In genomic region chr19:55644842-55645511, GRCh38 we compare ENCODE assay signal across 8 cellular contexts. TPM values are rescaled to one million over a fixed set of nuclear protein-coding genes. Genes with fewer than 3 reads are reported as not detected.
DNase-seq lines count a peak whose midpoint lies in the region; ATAC-seq, FAIRE-seq and TF ChIP-seq lines count a peak whose summit lies in the region.

No MANE protein-coding gene starts in this region.

- no peak for FAIRE-seq in frontal cortex (lab: Jason Lieb, UNC)

- TSS peak; percentile 50 for BruUV-seq in mammary epithelial cell (replicated peaks; lab: Mats Ljungman, UMichigan)

- H3K4me2 ChIP-seq in Karpas-422 (ENCODE audit: low read depth, low read length, poor library complexity, severe bottlenecking) (peak overlapping the region; percentile 93), mammary epithelial cell (ENCODE audit: insufficient read depth, low read depth, low read length) (peak overlapping the region; percentile 76)

- H3K9me3 ChIP-seq in Karpas-422 (ENCODE audit: low read length), result no peaks in the 10 kb centered on the region
- H3K9me3 ChIP-seq in mammary epithelial cell (replicated peaks; ENCODE audit: insufficient read depth, low read length), result no peaks in the 10 kb centered on the region

- H3K27me3 Mint-ChIP-seq in natural killer cell treated with Interleukin-12 subunit alpha and Interleukin-12 subunit beta and Interleukin-15 and Interleukin-18, amount 100 ng/mL, for 72 hours, result peaks cover 0 to 3% of the 10 kb centered on the region in 2 donors

- H3K4me1 Mint-ChIP-seq in natural killer cell treated with Interleukin-12 subunit alpha and Interleukin-12 subunit beta and Interleukin-15 and Interleukin-18, amount 100 ng/mL, for 72 hours (ENCODE audit: low read depth in 2 of 2), result peaks cover 36 to 48% of the 10 kb centered on the region in 2 donors

- H3K4me1 ChIP-seq in Karpas-422 (ENCODE audit: low read length), result peaks cover 65% of the 10 kb centered on the region
- H3K4me1 ChIP-seq in mammary epithelial cell (ENCODE audit: insufficient read depth, low read length), result peaks cover 51% of the 10 kb centered on the region

- H4K20me1 ChIP-seq in Karpas-422 (ENCODE audit: insufficient read depth, low read depth, low read length), result no peaks in the 10 kb centered on the region; the same call in 1 of the 2 replicates
- H4K20me1 ChIP-seq in mammary epithelial cell (ENCODE audit: insufficient read depth, low read length), result no peaks in the 10 kb centered on the region

- 51% methylated on average over 21 of the region's 28 CpGs for WGBS in mammary epithelial cell (ENCODE audit: low coverage, missing lambda C conversion rate)

- no peak overlapping the region for H3K27ac Mint-ChIP-seq in natural killer cell treated with Interleukin-12 subunit alpha and Interleukin-12 subunit beta and Interleukin-15 and Interleukin-18, amount 100 ng/mL, for 72 hours

- H3K4me3 Mint-ChIP-seq in natural killer cell treated with Interleukin-12 subunit alpha and Interleukin-12 subunit beta and Interleukin-15 and Interleukin-18, amount 100 ng/mL, for 72 hours, result peak overlapping the region; percentile 89

- no peak for ATAC-seq in natural killer cell treated with Interleukin-12 subunit alpha and Interleukin-12 subunit beta and Interleukin-15 and Interleukin-18, amount 100 ng/mL, for 72 hours

- intact Hi-C loops in mammary epithelial cell (cut with micrococcal nuclease), result no loop called here

- peak overlapping the region; percentile 99 for H3K9ac ChIP-seq in Karpas-422 (ENCODE audit: low read length)
- peak overlapping the region; percentile 83 for H3K9ac ChIP-seq in mammary epithelial cell (ENCODE audit: insufficient read depth, low read length)

- in situ Hi-C loops in mammary epithelial cell (cut with MboI; ENCODE audit: low sequenced_read_pairs in 2 of 2), result loop anchor here in 1 of 2 donors (25.0 kb wide), 1 partner anchor 508 kb away; the partner anchor contains the start of gene TNNT1

- peak; percentile 56 for DNase-seq in DMS79 (lab: John Stamatoyannopoulos, UW)
- DNase-seq in Karpas-422, result peak; percentile 83
- no peak for DNase-seq in mammary epithelial cell
- DNase-seq in natural killer cell treated with Interleukin-12 subunit alpha and Interleukin-12 subunit beta and Interleukin-15 and Interleukin-18, amount 100 ng/mL, for 72 hours (ENCODE audit: low spot score), result peak; percentile 51
- no peak for DNase-seq in frontal cortex (ENCODE audit: low spot score in 2 of 2)
- DNase-seq in amygdala (lab: John Stamatoyannopoulos, UW), result no peak
- DNase-seq in stimulated activated naive CD4-positive, alpha-beta T cell (lab: John Stamatoyannopoulos, UW), result no peak
- DNase-seq in ureter (ENCODE audit: low spot score), result no peak

- dilution Hi-C loops in mammary epithelial cell (cut with HindIII; ENCODE audit: low sequenced_read_pairs), result loop anchor here (10.0 kb wide), 1 partner anchor 490 kb away; the partner anchor contains the start of gene TNNI3

- H3K79me2 ChIP-seq in Karpas-422 (ENCODE audit: low read length) (peaks cover 61% of the 10 kb centered on the region), mammary epithelial cell (ENCODE audit: insufficient read depth, low read length) (peaks cover 49% of the 10 kb centered on the region)

- H3K36me3 Mint-ChIP-seq in natural killer cell treated with Interleukin-12 subunit alpha and Interleukin-12 subunit beta and Interleukin-15 and Interleukin-18, amount 100 ng/mL, for 72 hours, result no peaks in the 10 kb centered on the region

- no peak for TF ChIP-seq CTCF in mammary epithelial cell (conservative IDR thresholded peaks at IDR 0.05 in 1 of 2, IDR thresholded peaks at IDR 0.05 in 1 of 2; ENCODE audit: extremely low read depth in 1 of 2, insufficient read depth in 1 of 2, low read depth in 1 of 2, low read length in 2 of 2)

- H2AFZ ChIP-seq in Karpas-422 (ENCODE audit: low read length), result no peak overlapping the region
- no peak overlapping the region for H2AFZ ChIP-seq in mammary epithelial cell (ENCODE audit: low read depth, low read length)

- peak overlapping the region; percentile 95 for H3K4me3 ChIP-seq in Karpas-422 (ENCODE audit: low read length)
- peak overlapping the region in 2 of 3 experiments; percentile 81 to 86 for H3K4me3 ChIP-seq in mammary epithelial cell (replicated peaks in 1 of 3; ENCODE audit: insufficient read depth in 1 of 3, low read depth in 2 of 3, low read length in 3 of 3)

- H3K9me2 ChIP-seq in Karpas-422 (replicated peaks; ENCODE audit: insufficient read depth, low read length), result no peaks in the 10 kb centered on the region

- no peaks in the 10 kb centered on the region for H3K9me3 Mint-ChIP-seq in natural killer cell treated with Interleukin-12 subunit alpha and Interleukin-12 subunit beta and Interleukin-15 and Interleukin-18, amount 100 ng/mL, for 72 hours

- H3K27ac ChIP-seq in Karpas-422 (ENCODE audit: low read length), result peak overlapping the region; percentile 96
- H3K27ac ChIP-seq in mammary epithelial cell (ENCODE audit: insufficient read depth, low read depth, low read length), result no peak overlapping the region

- peaks cover 15% of the 10 kb centered on the region for H3K36me3 ChIP-seq in Karpas-422 (ENCODE audit: insufficient read depth, low read length)
- H3K36me3 ChIP-seq in mammary epithelial cell (ENCODE audit: insufficient read depth, low read length), result peaks cover 4% of the 10 kb centered on the region

- H3K27me3 ChIP-seq in Karpas-422 (ENCODE audit: low read length) (no peaks in the 10 kb centered on the region), mammary epithelial cell (ENCODE audit: insufficient read depth, low read length) (no peaks in the 10 kb centered on the region)

- CTCF ChIA-PET in mammary epithelial cell (lab: Charles Lee; ENCODE audit: low non-redundant PET), result no interaction called here

RNA-seq across cellular contexts. Expression of gene ZNF581, which starts 1.5 kb away (rescaled TPM):
- 119 and 128 TPM in 2 replicates for total RNA-seq in Karpas-422 (2014; rRNA removed; shearing (Covaris generic); ENCODE audit: low replicate concordance)
- total RNA-seq in mammary epithelial cell, result 10 to 100 TPM; 19.8 to 30.4 TPM
- 18.4 TPM for polyA plus RNA-seq in mammary epithelial cell
- 13.3 TPM for polyA minus RNA-seq in mammary epithelial cell
- total RNA-seq in natural killer cell treated with Interleukin-12 subunit alpha and Interleukin-12 subunit beta and Interleukin-15 and Interleukin-18, amount 100 ng/mL, for 72 hours, result 10 to 100 TPM; 15.1 to 27.6 TPM
- 6.5 TPM for total RNA-seq in frontal cortex
- 22.7 TPM for total RNA-seq in ureter

RNA-seq across cellular contexts. Expression of gene CCDC106, which starts 3.0 kb away (rescaled TPM):
- 26.2 and 54.8 TPM in 2 replicates for total RNA-seq in Karpas-422 (2014; rRNA removed; shearing (Covaris generic); ENCODE audit: low replicate concordance)
- 1 to 10 TPM; 5.5 to 7.0 TPM for total RNA-seq in mammary epithelial cell
- 2.0 TPM for polyA plus RNA-seq in mammary epithelial cell
- 0.31 TPM for polyA minus RNA-seq in mammary epithelial cell
- total RNA-seq in natural killer cell treated with Interleukin-12 subunit alpha and Interleukin-12 subunit beta and Interleukin-15 and Interleukin-18, amount 100 ng/mL, for 72 hours, result 1 to 10 TPM; 1.9 to 3.3 TPM
- total RNA-seq in frontal cortex, result 9.4 TPM
- 12.3 TPM for total RNA-seq in ureter

RNA-seq across cellular contexts. Expression of gene ZNF580, which starts 4.2 kb away (rescaled TPM):
- total RNA-seq in Karpas-422 (2014; rRNA removed; shearing (Covaris generic); ENCODE audit: low replicate concordance), result 44.3 and 47.5 TPM in 2 replicates
- total RNA-seq in mammary epithelial cell, result 10 to 100 TPM in 1 of 2 donors, 1 to 10 TPM in 1; 7.5 to 30.1 TPM
- polyA plus RNA-seq in mammary epithelial cell, result 6.7 TPM
- 42.1 TPM for polyA minus RNA-seq in mammary epithelial cell
- total RNA-seq in natural killer cell treated with Interleukin-12 subunit alpha and Interleukin-12 subunit beta and Interleukin-15 and Interleukin-18, amount 100 ng/mL, for 72 hours, result 10 to 100 TPM; 35.7 to 39.5 TPM
- total RNA-seq in frontal cortex, result 2.4 TPM
- 56.5 TPM for total RNA-seq in ureter

RNA-seq across cellular contexts. Expression of gene U2AF2, which starts 9.9 kb away (rescaled TPM):
- total RNA-seq in Karpas-422 (2014; rRNA removed; shearing (Covaris generic); ENCODE audit: low replicate concordance), result 107 and 272 TPM in 2 replicates
- total RNA-seq in mammary epithelial cell (100 to 1,000 TPM in 1 of 2 donors, 10 to 100 TPM in 1; 71.3 to 219 TPM), frontal cortex (70.1 TPM), ureter (195 TPM)
- 92.2 TPM for polyA plus RNA-seq in mammary epithelial cell
- polyA minus RNA-seq in mammary epithelial cell, result 122 TPM
- total RNA-seq in natural killer cell treated with Interleukin-12 subunit alpha and Interleukin-12 subunit beta and Interleukin-15 and Interleukin-18, amount 100 ng/mL, for 72 hours, result 100 to 1,000 TPM; 266 to 434 TPM

RNA-seq across cellular contexts. Expression of gene ZNF784, which starts 20.6 kb away (rescaled TPM):
- 2.8 and 3.5 TPM in 2 replicates for total RNA-seq in Karpas-422 (2014; rRNA removed; shearing (Covaris generic); ENCODE audit: low replicate concordance)
- 1 to 10 TPM; 4.2 to 6.1 TPM for total RNA-seq in mammary epithelial cell
- 2.7 TPM for polyA plus RNA-seq in mammary epithelial cell
- 6.7 TPM for polyA minus RNA-seq in mammary epithelial cell
- total RNA-seq in natural killer cell treated with Interleukin-12 subunit alpha and Interleukin-12 subunit beta and Interleukin-15 and Interleukin-18, amount 100 ng/mL, for 72 hours, result 1 to 10 TPM; 2.6 to 4.5 TPM
- total RNA-seq in frontal cortex, result 4.5 TPM
- 9.5 TPM for total RNA-seq in ureter

Comparison
In these comparisons a context has a peak if more than half of its experiments do, and no peak if none do; other contexts are left out.
1. DNase-seq: peak in DMS79 (single experiment), Karpas-422 (single experiment) and natural killer cell treated with Interleukin-12 subunit alpha and Interleukin-12 subunit beta and Interleukin-15 and Interleukin-18, amount 100 ng/mL, for 72 hours (single experiment); none in mammary epithelial cell (single experiment), frontal cortex (0 of 2), amygdala (0 of 56), stimulated activated naive CD4-positive, alpha-beta T cell (0 of 6) and ureter (single experiment).